8 cellular contexts compared by ENCODE assay signal in genomic region chr9:469672-470040, GRCh38. TPM values are rescaled to one million over a fixed set of nuclear protein-coding genes. Genes with fewer than 3 reads are reported as not detected.
DNase-seq lines count a peak whose midpoint lies in the region; ATAC-seq, FAIRE-seq and TF ChIP-seq lines count a peak whose summit lies in the region.

No MANE protein-coding gene starts in this region.

- POLR2A ChIA-PET in activated CD4-positive, alpha-beta memory T cell treated with anti-CD3 and anti-CD28 coated beads, Interleukin-2, amount 10 ng/mL, durations not matched to agents 7 days and 5 days (lab: Charles Lee) = interaction anchor here (1.0 to 3.5 kb wide), 6 partner anchors 9 to 65 kb away, joined by 3 to 26 read pairs (median 6); partner anchors contain the start of gene KANK1

- H3K4me3 Mint-ChIP-seq in activated CD4-positive, alpha-beta memory T cell treated with anti-CD3 and anti-CD28 coated beads, Interleukin-2, amount 10 ng/mL, durations not matched to agents 7 days and 5 days = peak overlapping the region; percentile 90
- H3K4me3 Mint-ChIP-seq in glutamatergic neuron (ENCODE audit: unreplicated experiment) = peak overlapping the region; percentile 97

- no peaks in the 10 kb centered on the region for H3K27me3 ChIP-seq in psoas muscle (ENCODE audit: insufficient read depth in 3 of 3, low read length in 2 of 3)

- intact Hi-C loops in psoas muscle (cut with DNase I) = loop anchor here in 1 of 2 donors (2.0 kb wide), 1 partner anchor 35 kb away; the partner anchor contains the start of gene KANK1

- H3K27ac ChIP-seq in psoas muscle = peak overlapping the region; percentile 77

- TF ChIP-seq CTCF in D721Med (IDR thresholded peaks at IDR 0.05; ENCODE audit: insufficient read depth, missing control alignments) (no peak), glutamatergic neuron (IDR thresholded peaks at IDR 0.05; ENCODE audit: partially characterized antibody, unreplicated experiment) (no peak), psoas muscle (IDR thresholded peaks at IDR 0.05) (no peak), GM10266 (IDR thresholded peaks at IDR 0.05; ENCODE audit: control insufficient read depth, insufficient read depth, low read depth, missing control alignments) (no peak)

- H3K27me3 Mint-ChIP-seq in activated CD4-positive, alpha-beta memory T cell treated with anti-CD3 and anti-CD28 coated beads, Interleukin-2, amount 10 ng/mL, durations not matched to agents 7 days and 5 days = no peaks in the 10 kb centered on the region
- H3K27me3 Mint-ChIP-seq in glutamatergic neuron (ENCODE audit: unreplicated experiment) = no peaks in the 10 kb centered on the region

- CTCF ChIA-PET in activated CD4-positive, alpha-beta memory T cell treated with anti-CD3 and anti-CD28 coated beads, Interleukin-2, amount 10 ng/mL, durations not matched to agents 7 days and 5 days (lab: Charles Lee) = no interaction called here

- WGBS in psoas muscle, 3 donors = 2 to 3% (median 3%) methylated on average over 19 of the region's 19 CpGs

- H3K9me3 Mint-ChIP-seq in activated CD4-positive, alpha-beta memory T cell treated with anti-CD3 and anti-CD28 coated beads, Interleukin-2, amount 10 ng/mL, durations not matched to agents 7 days and 5 days = no peaks in the 10 kb centered on the region
- peaks cover 5% of the 10 kb centered on the region for H3K9me3 Mint-ChIP-seq in glutamatergic neuron (ENCODE audit: unreplicated experiment)

- DNase-seq in D721Med (ENCODE audit: insufficient read length, low spot score) (peak; percentile 35), glutamatergic neuron (peak; percentile 33), psoas muscle (peak; percentile 15 to 55), GM10266 (ENCODE audit: extremely low spot score) (no peak), 8988T (no peak)
- peak; percentile 42 for DNase-seq in activated CD4-positive, alpha-beta memory T cell treated with anti-CD3 and anti-CD28 coated beads, Interleukin-2, amount 10 ng/mL, durations not matched to agents 7 days and 5 days

- peak overlapping the region; percentile 80 for H3K27ac Mint-ChIP-seq in activated CD4-positive, alpha-beta memory T cell treated with anti-CD3 and anti-CD28 coated beads, Interleukin-2, amount 10 ng/mL, durations not matched to agents 7 days and 5 days
- peak overlapping the region; percentile 95 for H3K27ac Mint-ChIP-seq in glutamatergic neuron (ENCODE audit: unreplicated experiment)

- H3K36me3 ChIP-seq in psoas muscle (ENCODE audit: insufficient read depth in 1 of 2, low read depth in 1 of 2) = no peaks in the 10 kb centered on the region

- H3K4me1 Mint-ChIP-seq in activated CD4-positive, alpha-beta memory T cell treated with anti-CD3 and anti-CD28 coated beads, Interleukin-2, amount 10 ng/mL, durations not matched to agents 7 days and 5 days = peaks cover 28% of the 10 kb centered on the region
- H3K4me1 Mint-ChIP-seq in glutamatergic neuron (ENCODE audit: low read depth, unreplicated experiment) = peaks cover 9% of the 10 kb centered on the region

- FAIRE-seq in D721Med (lab: Jason Lieb, UNC) = no peak

- peaks cover 23% of the 10 kb centered on the region for H3K36me3 Mint-ChIP-seq in activated CD4-positive, alpha-beta memory T cell treated with anti-CD3 and anti-CD28 coated beads, Interleukin-2, amount 10 ng/mL, durations not matched to agents 7 days and 5 days (ENCODE audit: low read depth)
- H3K36me3 Mint-ChIP-seq in glutamatergic neuron (ENCODE audit: unreplicated experiment) = no peaks in the 10 kb centered on the region

- ATAC-seq in GM19351 (IDR thresholded peaks at IDR 0.05; ENCODE audit: unreplicated experiment) = peak; percentile 31
- ATAC-seq in HG03439 (IDR thresholded peaks at IDR 0.05; ENCODE audit: unreplicated experiment) = peak; percentile 32
- ATAC-seq in psoas muscle = peak; percentile 5 to 42 (median 32)

- peak overlapping the region; percentile 71 for H3K4me3 ChIP-seq in psoas muscle

- peaks cover 3% of the 10 kb centered on the region for H3K4me1 ChIP-seq in psoas muscle

- H3K9me3 ChIP-seq in psoas muscle = no peaks in the 10 kb centered on the region

RNA-seq across cellular contexts. Expression of gene KANK1, which starts 34.8 kb away (rescaled TPM):
- 1 to 10 TPM; 7.6 to 8.2 TPM for total RNA-seq in activated CD4-positive, alpha-beta memory T cell treated with anti-CD3 and anti-CD28 coated beads, Interleukin-2, amount 10 ng/mL, durations not matched to agents 7 days and 5 days
- total RNA-seq in glutamatergic neuron (ENCODE audit: unreplicated experiment) (14.8 TPM), psoas muscle (100 to 1,000 TPM in 1 of 4 donors, 10 to 100 TPM in 3; 29.2 to 114 (median 60.0) TPM)
- 10 to 100 TPM; 28.4 to 75.1 (median 32.8) TPM for polyA plus RNA-seq in psoas muscle

Comparison
In these comparisons a context has a peak if more than half of its experiments do, and no peak if none do; other contexts are left out.
1. DNase-seq: peak in D721Med (single experiment), activated CD4-positive, alpha-beta memory T cell treated with anti-CD3 and anti-CD28 coated beads, Interleukin-2, amount 10 ng/mL, durations not matched to agents 7 days and 5 days (single experiment), glutamatergic neuron (single experiment) and psoas muscle (2 of 2); none in GM10266 (single experiment) and 8988T (single experiment).
2. Peak in every context shown above with its lines, with median percentiles within 50 percentile points of each other: ATAC-seq.